Comparison of ENCODE assay signal across 7 cellular contexts in the genomic region with DNA sequence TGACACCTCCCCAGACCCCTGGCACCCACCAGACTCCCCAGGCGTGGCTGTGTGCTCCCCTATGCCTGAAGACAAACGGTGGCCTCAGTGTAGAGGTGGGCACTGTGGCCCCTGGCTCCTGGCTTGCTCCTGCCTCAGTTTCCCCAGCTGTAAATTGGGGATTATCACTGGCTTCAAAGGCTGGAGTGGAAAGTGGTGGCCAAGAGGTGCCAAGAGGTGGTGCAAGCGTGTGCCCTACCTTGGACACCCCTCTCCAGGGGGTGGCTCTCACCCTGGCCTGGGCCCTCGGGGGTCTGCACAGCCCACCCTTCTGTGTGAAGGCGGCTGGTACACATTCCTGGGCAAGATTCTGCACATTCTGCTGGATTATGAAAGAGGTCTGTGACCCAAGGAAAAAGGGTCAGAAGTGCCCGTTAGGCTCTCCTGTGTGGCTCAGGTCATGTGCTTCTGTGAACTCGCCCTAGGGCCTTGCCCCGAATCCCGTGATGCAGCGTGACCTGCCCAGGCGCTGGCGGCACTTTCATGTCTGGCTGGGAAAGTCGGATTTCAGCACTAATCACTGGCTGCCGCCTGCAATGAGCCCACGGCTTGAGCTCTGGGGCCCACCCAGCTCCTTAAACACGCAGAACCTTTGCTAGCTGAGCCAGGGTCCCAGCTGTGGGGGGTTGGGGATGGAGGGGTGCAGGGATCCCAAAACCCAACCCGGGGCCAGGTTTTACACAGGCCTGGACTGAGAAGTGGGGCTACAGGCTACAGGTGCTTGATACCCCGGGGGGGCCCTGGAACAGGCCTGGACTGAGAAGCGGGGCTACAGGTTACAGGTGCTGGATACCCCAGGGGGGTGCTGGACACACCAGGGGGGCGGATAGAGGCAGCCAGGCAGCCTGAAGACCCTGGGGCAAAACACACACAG.
DNase-seq lines count a peak whose midpoint lies in the region; ATAC-seq and TF ChIP-seq lines count a peak whose summit lies in the region.
"Not testable (repeated sequence)": the region's sequence is repeated elsewhere in the genome, so short reads cannot be mapped to it uniquely, and the experiment has no call there.

No MANE protein-coding gene starts in this region.

- in situ Hi-C loops in GM23248 (cut with MboI): not testable (repeated sequence)

- peak overlapping the region; percentile 21 for H3K4me3 Mint-ChIP-seq in T-helper 17 cell
- not testable (repeated sequence) for H3K4me3 Mint-ChIP-seq in endodermal cell; nephron; stimulated activated effector memory CD8-positive, alpha-beta T cell treated with anti-CD3 and anti-CD28 coated beads, Interleukin-12 subunit alpha, Interleukin-12 subunit beta, amount 100 ng/mL, for 72 hours

- peaks cover 100% of the 10 kb centered on the region for H3K79me2 ChIP-seq in GM23248 (ENCODE audit: insufficient read depth)

- peak; percentile 49 for DNase-seq in GM23248
- not testable (repeated sequence) for DNase-seq in T-helper 17 cell; endodermal cell; stimulated activated effector memory CD8-positive, alpha-beta T cell treated with anti-CD3 and anti-CD28 coated beads, Interleukin-12 subunit alpha, Interleukin-12 subunit beta, amount 100 ng/mL, for 72 hours (ENCODE audit: low spot score in 2 of 2)
- DNase-seq in activated naive CD4-positive, alpha-beta T cell treated with anti-CD3 and anti-CD28 coated beads, Interleukin-2, amount 50 U/mL, for 72 hours (ENCODE audit: low spot score in 2 of 2): peak in 1 of 2 donors; percentile 55
- peak; percentile 80 for DNase-seq in islet precursor cell

- peaks cover 27% of the 10 kb centered on the region; the same call in 1 of the 2 replicates for H4K20me1 ChIP-seq in GM23248 (ENCODE audit: insufficient read depth)

- H3K27me3 ChIP-seq in GM23248 (replicated peaks; ENCODE audit: insufficient read depth); endodermal cell (ENCODE audit: control insufficient read depth, insufficient read depth, low read length, poor library complexity, severe bottlenecking): not testable (repeated sequence)

- 59 to 62% methylated on average over 20 of the region's 20 CpGs for WGBS in GM23248 (ENCODE audit: low coverage in 1 of 2, low lambda C conversion rate in 2 of 2, missing lambda C conversion rate in 2 of 2), 2 experiments
- 93 to 94% methylated on average over 11 to 18 of the region's 20 CpGs for WGBS in endodermal cell (ENCODE audit: insufficient coverage in 1 of 2, insufficient read length in 1 of 2), 2 experiments

- not testable (repeated sequence) for H3K4me3 ChIP-seq in GM23248; endodermal cell (ENCODE audit: low read length)

- ATAC-seq in T-helper 17 cell; activated naive CD4-positive, alpha-beta T cell treated with anti-CD3 and anti-CD28 coated beads, Interleukin-2, amount 50 U/mL, for 72 hours; stimulated activated effector memory CD8-positive, alpha-beta T cell treated with anti-CD3 and anti-CD28 coated beads, Interleukin-12 subunit alpha, Interleukin-12 subunit beta, amount 100 ng/mL, for 72 hours: not testable (repeated sequence)

- H3K9me3 ChIP-seq in GM23248 (ENCODE audit: low read depth); T-helper 17 cell (ENCODE audit: control insufficient read depth, low read length, poor library complexity, severe bottlenecking); endodermal cell (ENCODE audit: control insufficient read depth, low read length): not testable (repeated sequence)

- H3K4me1 Mint-ChIP-seq in T-helper 17 cell (peaks cover 50% of the 10 kb centered on the region), endodermal cell (peaks cover 68% of the 10 kb centered on the region), nephron (peaks cover 77% of the 10 kb centered on the region)
- H3K4me1 Mint-ChIP-seq in stimulated activated effector memory CD8-positive, alpha-beta T cell treated with anti-CD3 and anti-CD28 coated beads, Interleukin-12 subunit alpha, Interleukin-12 subunit beta, amount 100 ng/mL, for 72 hours: peaks cover 83% of the 10 kb centered on the region

- H3F3A ChIP-seq in GM23248 (ENCODE audit: insufficient read depth): 0 out of 2 replicates have a peak, but pooled peaks cover 12% of the 10 kb centered on the region

- H3K27ac ChIP-seq in GM23248: peak overlapping the region; percentile 71
- H3K27ac ChIP-seq in endodermal cell (ENCODE audit: low read depth, low read length): not testable (repeated sequence)

- H3K36me3 Mint-ChIP-seq in T-helper 17 cell (ENCODE audit: low read depth): not testable (repeated sequence)
- H3K36me3 Mint-ChIP-seq in activated naive CD4-positive, alpha-beta T cell treated with anti-CD3 and anti-CD28 coated beads, Interleukin-2, amount 50 U/mL, for 72 hours: peaks cover 4 to 38% of the 10 kb centered on the region in 2 donors
- H3K36me3 Mint-ChIP-seq in endodermal cell (ENCODE audit: low read depth) (peaks cover 52% of the 10 kb centered on the region), nephron (ENCODE audit: low read depth) (peaks cover 11% of the 10 kb centered on the region)
- peaks cover 99% of the 10 kb centered on the region for H3K36me3 Mint-ChIP-seq in stimulated activated effector memory CD8-positive, alpha-beta T cell treated with anti-CD3 and anti-CD28 coated beads, Interleukin-12 subunit alpha, Interleukin-12 subunit beta, amount 100 ng/mL, for 72 hours

- TF ChIP-seq CTCF in endodermal cell (conservative IDR thresholded peaks at IDR 0.05); nephron (IDR thresholded peaks at IDR 0.05; ENCODE audit: unreplicated experiment in 3 of 3): not testable (repeated sequence)

- H3K27ac Mint-ChIP-seq in T-helper 17 cell: peak overlapping the region; percentile 93
- H3K27ac Mint-ChIP-seq in activated naive CD4-positive, alpha-beta T cell treated with anti-CD3 and anti-CD28 coated beads, Interleukin-2, amount 50 U/mL, for 72 hours: peak overlapping the region; percentile 82 to 97
- H3K27ac Mint-ChIP-seq in endodermal cell: peak overlapping the region; percentile 79
- peak overlapping the region; percentile 42 to 69 (median 46) for H3K27ac Mint-ChIP-seq in nephron
- H3K27ac Mint-ChIP-seq in stimulated activated effector memory CD8-positive, alpha-beta T cell treated with anti-CD3 and anti-CD28 coated beads, Interleukin-12 subunit alpha, Interleukin-12 subunit beta, amount 100 ng/mL, for 72 hours: peak overlapping the region; percentile 98

- H3K9me3 Mint-ChIP-seq in activated naive CD4-positive, alpha-beta T cell treated with anti-CD3 and anti-CD28 coated beads, Interleukin-2, amount 50 U/mL, for 72 hours; endodermal cell; nephron; stimulated activated effector memory CD8-positive, alpha-beta T cell treated with anti-CD3 and anti-CD28 coated beads, Interleukin-12 subunit alpha, Interleukin-12 subunit beta, amount 100 ng/mL, for 72 hours: not testable (repeated sequence)

- not testable (repeated sequence) for H2AFZ ChIP-seq in GM23248

- H3K36me3 ChIP-seq in GM23248 (ENCODE audit: low read depth): not testable (repeated sequence)
- H3K36me3 ChIP-seq in endodermal cell (ENCODE audit: control insufficient read depth, insufficient read depth, low read length): peaks cover 44% of the 10 kb centered on the region

- H3K27me3 Mint-ChIP-seq in T-helper 17 cell; nephron (ENCODE audit: low read depth): not testable (repeated sequence)
- peaks cover 23% of the 10 kb centered on the region for H3K27me3 Mint-ChIP-seq in endodermal cell (ENCODE audit: insufficient read depth)

- H3K4me1 ChIP-seq in GM23248 (ENCODE audit: insufficient read depth): peaks cover 57% of the 10 kb centered on the region
- not testable (repeated sequence) for H3K4me1 ChIP-seq in endodermal cell (ENCODE audit: control insufficient read depth, insufficient read depth, low read length)

- H3K4me2 ChIP-seq in GM23248 (ENCODE audit: unreplicated experiment): not testable (repeated sequence)

- not testable (repeated sequence) for H3K9ac ChIP-seq in GM23248; endodermal cell (ENCODE audit: extremely low read depth, low read length, poor library complexity, severe bottlenecking)

- not testable (repeated sequence) for H3K9me2 ChIP-seq in GM23248 (ENCODE audit: insufficient read depth)

Comparison
In these comparisons a context has a peak if more than half of its experiments do, and no peak if none do; other contexts are left out.
1. H3K27ac Mint-ChIP-seq: peak in every context shown above with its lines; median percentile 98 in stimulated activated effector memory CD8-positive, alpha-beta T cell treated with anti-CD3 and anti-CD28 coated beads, Interleukin-12 subunit alpha, Interleukin-12 subunit beta, amount 100 ng/mL, for 72 hours; 93 in T-helper 17 cell; 90 in activated naive CD4-positive, alpha-beta T cell treated with anti-CD3 and anti-CD28 coated beads, Interleukin-2, amount 50 U/mL, for 72 hours; 79 in endodermal cell; 46 in nephron.